Comparison of ENCODE assay signal across 28 cellular contexts in genomic region chr17:12806630-12807029, GRCh38.
"Had no signal": no experiment of that assay in that cellular context is flagged by ENCODE, and none has a peak within 500 bp of the region (broad histone marks: within the 10 kb centered on the region; RNA-seq: fewer than 3 reads in every experiment).

No MANE protein-coding gene starts in this region.

- H3K36me3 ChIP-seq: colonic mucosa, esophagus muscularis mucosa, esophagus squamous epithelium, gastrocnemius medialis, gastroesophageal sphincter, heart left ventricle, heart right ventricle had no signal

- H3K4me1 ChIP-seq: colonic mucosa, esophagus muscularis mucosa, esophagus squamous epithelium, foreskin keratinocyte, gastroesophageal sphincter had no signal

- H3K27ac ChIP-seq: colonic mucosa, coronary artery, dorsolateral prefrontal cortex, epithelial cell of prostate, esophagus muscularis mucosa, esophagus squamous epithelium, foreskin keratinocyte, gastrocnemius medialis, gastroesophageal sphincter, heart left ventricle, heart right ventricle had no signal

- H3K4me3 ChIP-seq: colonic mucosa, coronary artery, dorsolateral prefrontal cortex, esophagus muscularis mucosa, esophagus squamous epithelium, gastrocnemius medialis, gastroesophageal sphincter, heart left ventricle, heart right ventricle had no signal

- ATAC-seq: effector memory CD8-positive, alpha-beta T cell; esophagus mucosa; foreskin keratinocyte; gastrocnemius medialis; gastroesophageal sphincter; heart left ventricle; heart right ventricle had no signal

- FAIRE-seq: colon, endometrium, endothelial cell of umbilical vein, frontal cortex had no signal

- H3K27me3 ChIP-seq: colonic mucosa, dorsolateral prefrontal cortex, esophagus muscularis mucosa, esophagus squamous epithelium, foreskin keratinocyte, gastrocnemius medialis, gastroesophageal sphincter, heart left ventricle, heart right ventricle had no signal

- DNase-seq: colonic mucosa; cortex of kidney; dermis blood vessel endothelial cell; dorsolateral prefrontal cortex; effector CD4-positive, alpha-beta T cell; effector CD8-positive, alpha-beta T cell; effector memory CD4-positive, alpha-beta T cell; effector memory CD8-positive, alpha-beta T cell; endodermal cell; erythroblast; esophagus squamous epithelium; foreskin fibroblast; foreskin keratinocyte; foreskin melanocyte; gastrocnemius medialis; glutamatergic neuron; head of caudate nucleus; heart left ventricle; heart right ventricle had no signal

- H3K9me3 ChIP-seq: colonic mucosa, gastrocnemius medialis had no signal
